In genomic region chr5:12965804-12966203, GRCh38 we compare ENCODE assay signal across 34 cellular contexts.
DNase-seq lines count a peak whose midpoint lies in the region; ATAC-seq, FAIRE-seq and TF ChIP-seq lines count a peak whose summit lies in the region.
"Had no signal": no experiment of that assay in that cellular context is flagged by ENCODE, and none has a peak within 500 bp of the region (broad histone marks: within the 10 kb centered on the region; RNA-seq: fewer than 3 reads in every experiment).

No MANE protein-coding gene starts in this region.

- BruUV-seq in HepG2 (replicated peaks; lab: Mats Ljungman, UMichigan) (no TSS peak), K562 (replicated peaks; lab: Mats Ljungman, UMichigan) (no TSS peak)

- H3K4me2 ChIP-seq in HepG2 (ENCODE audit: low read depth, low read length) = no peak overlapping the region
- no peak overlapping the region for H3K4me2 ChIP-seq in A549
- no peak overlapping the region for H3K4me2 ChIP-seq in K562 (ENCODE audit: insufficient read depth, low read length)
- H3K4me2 ChIP-seq: BLaER1; BLaER1 treated with 17β-estradiol and CSF1 and Interleukin-3, amounts not matched to agents 10 nM and 100 nM had no signal

- H3K36me3 Mint-ChIP-seq in endothelial cell (ENCODE audit: low read depth, unreplicated experiment) = no peaks in the 10 kb centered on the region
- H3K36me3 Mint-ChIP-seq: CD14-positive monocyte; CD4-positive, alpha-beta memory T cell; CD4-positive, CD25-positive, alpha-beta regulatory T cell; CD8-positive, alpha-beta memory T cell; CD8-positive, alpha-beta T cell had no signal

- no peak overlapping the region for H3K9ac ChIP-seq in HepG2 (ENCODE audit: insufficient read depth, low read depth, low read length)
- no peak overlapping the region for H3K9ac ChIP-seq in K562 (ENCODE audit: insufficient read depth in 1 of 2, low read depth in 2 of 2, low read length in 2 of 2)
- H3K9ac ChIP-seq: BLaER1; BLaER1 treated with 17β-estradiol and CSF1 and Interleukin-3, amounts not matched to agents 10 nM and 100 nM had no signal

- H3K27ac ChIP-seq in HepG2 (ENCODE audit: extremely low read length, insufficient read depth, low read length) = no peak overlapping the region
- H3K27ac ChIP-seq in right lobe of liver = no peak overlapping the region
- no peak overlapping the region for H3K27ac ChIP-seq in A549
- H3K27ac ChIP-seq in K562 (ENCODE audit: extremely low read depth, low read depth, low read length) = no peak overlapping the region
- H3K27ac ChIP-seq: 22Rv1; BLaER1; BLaER1 treated with 17β-estradiol and CSF1 and Interleukin-3, amounts not matched to agents 10 nM and 100 nM; C4-2B had no signal

- DNase-seq in HepG2 (ENCODE audit: low spot score) (no peak), right lobe of liver (no peak), A549 (ENCODE audit: low read depth in 1 of 2, low spot score in 1 of 2) (no peak), K562 (ENCODE audit: extremely low read depth in 1 of 4, low spot score in 3 of 4) (no peak), DMS53 treated with DMSO at 0.1 percent for 48 hours (lab: John Stamatoyannopoulos, UW; ENCODE audit: unreplicated experiment) (no peak), endothelial cell (ENCODE audit: low spot score) (no peak)
- DNase-seq: 8988T; ACHN; AML-193; BE2C; C1 segment of cervical spinal cord; Caco-2; Calu3; CD4-positive, alpha-beta memory T cell; CD4-positive, alpha-beta T cell; CD4-positive, CD25-positive, alpha-beta regulatory T cell; CD8-positive, alpha-beta memory T cell; CD8-positive, alpha-beta T cell; COR-L47; DMS 273 treated with DMSO at 0.1 percent for 48 hours; DMS153; DMS53; DMS79; DMS79 treated with DMSO at 0.1 percent for 48 hours; DND-41; EL had no signal

- TF ChIP-seq EP300 in HepG2 (IDR thresholded peaks at IDR 0.05; ENCODE audit: low read depth in 2 of 2, low read length in 2 of 2) = no peak
- TF ChIP-seq EP300 in HepG2 (CRISPR knock-in tag; IDR thresholded peaks at IDR 0.05; ENCODE audit: borderline replicate concordance) = no peak
- TF ChIP-seq EP300 in A549 (IDR thresholded peaks at IDR 0.05) = no peak
- TF ChIP-seq EP300 in K562 (IDR thresholded peaks at IDR 0.05; ENCODE audit: low read length) = no peak

- H3K9me3 Mint-ChIP-seq in endothelial cell (ENCODE audit: unreplicated experiment) = no peaks in the 10 kb centered on the region

- H3K4me1 ChIP-seq in HepG2 (ENCODE audit: insufficient read depth, low read length) = no peaks in the 10 kb centered on the region
- no peaks in the 10 kb centered on the region for H3K4me1 ChIP-seq in right lobe of liver
- H3K4me1 ChIP-seq in A549 = no peaks in the 10 kb centered on the region
- H3K4me1 ChIP-seq in K562 (replicated peaks in 1 of 2; ENCODE audit: control insufficient read depth in 2 of 2, insufficient read depth in 2 of 2, low read length in 2 of 2) = no peaks in the 10 kb centered on the region
- H3K4me1 ChIP-seq: BE2C; BLaER1; BLaER1 treated with 17β-estradiol and CSF1 and Interleukin-3, amounts not matched to agents 10 nM and 100 nM; Caco-2 had no signal

- no peak for TF ChIP-seq CTCF in HepG2 (CRISPR knock-in tag; IDR thresholded peaks at IDR 0.05)
- no peak for TF ChIP-seq CTCF in right lobe of liver (IDR thresholded peaks at IDR 0.05)
- no peak for TF ChIP-seq CTCF in A549 (IDR thresholded peaks at IDR 0.05)
- no peak for TF ChIP-seq CTCF in K562 (IDR thresholded peaks at IDR 0.05 in 2 of 3, conservative IDR thresholded peaks at IDR 0.05 in 1 of 3; ENCODE audit: insufficient read depth in 2 of 3, low read depth in 1 of 3, low read length in 3 of 3)
- no peak for TF ChIP-seq CTCF in endothelial cell (IDR thresholded peaks at IDR 0.05; ENCODE audit: unreplicated experiment)

- no peaks in the 10 kb centered on the region for H3K9me1 ChIP-seq in K562 (ENCODE audit: control insufficient read depth, insufficient read depth, low read length)

- no peak overlapping the region for H3K27ac Mint-ChIP-seq in endothelial cell (ENCODE audit: unreplicated experiment)
- H3K27ac Mint-ChIP-seq: B cell; CD14-positive monocyte; CD4-positive, alpha-beta memory T cell; CD4-positive, alpha-beta T cell; CD4-positive, CD25-positive, alpha-beta regulatory T cell; CD8-positive, alpha-beta T cell had no signal

- TF ChIP-seq RAD21 in HepG2 (CRISPR knock-in tag; IDR thresholded peaks at IDR 0.05) (no peak), A549 (conservative IDR thresholded peaks at IDR 0.05 in 1 of 2, IDR thresholded peaks at IDR 0.05 in 1 of 2) (no peak), K562 (CRISPR knock-in tag; conservative IDR thresholded peaks at IDR 0.05 in 1 of 2, IDR thresholded peaks at IDR 0.05 in 1 of 2) (no peak)

- H3K9me3 ChIP-seq in HepG2 (ENCODE audit: low read length) (peaks cover 55% of the 10 kb centered on the region), right lobe of liver (no peaks in the 10 kb centered on the region), A549 (no peaks in the 10 kb centered on the region; the same call in 1 of the 3 replicates), K562 (replicated peaks; ENCODE audit: control insufficient read depth, insufficient read depth, low read depth, low read length) (no peaks in the 10 kb centered on the region)
- H3K9me3 ChIP-seq: BE2C; BLaER1; BLaER1 treated with 17β-estradiol and CSF1 and Interleukin-3, amounts not matched to agents 10 nM and 100 nM; Caco-2 had no signal

- 40% methylated on average over 4 of the region's 4 CpGs for WGBS in HepG2 (ENCODE audit: low lambda C conversion rate)
- WGBS in right lobe of liver (ENCODE audit: insufficient coverage, low coverage, low lambda C conversion rate, missing lambda C conversion rate) = 59% methylated on average over 4 of the region's 4 CpGs
- WGBS in A549 (ENCODE audit: missing lambda C conversion rate) = 48% methylated on average over 4 of the region's 4 CpGs
- WGBS in K562 (ENCODE audit: insufficient coverage, low coverage, missing lambda C conversion rate) = 3% methylated on average over 4 of the region's 4 CpGs

- H3K27me3 ChIP-seq in HepG2 (ENCODE audit: control insufficient read depth in 1 of 2, insufficient read depth in 2 of 2, low read length in 2 of 2) (no peaks in the 10 kb centered on the region), right lobe of liver (no peaks in the 10 kb centered on the region), K562 (ENCODE audit: control insufficient read depth in 2 of 2, insufficient read depth in 2 of 2, low read length in 2 of 2) (no peaks in the 10 kb centered on the region)
- H3K27me3 ChIP-seq: BE2C; BLaER1; BLaER1 treated with 17β-estradiol and CSF1 and Interleukin-3, amounts not matched to agents 10 nM and 100 nM had no signal

- H3K27me3 Mint-ChIP-seq in endothelial cell (ENCODE audit: unreplicated experiment) = no peaks in the 10 kb centered on the region
- H3K27me3 Mint-ChIP-seq: B cell; CD4-positive, alpha-beta memory T cell; CD4-positive, alpha-beta T cell; CD4-positive, CD25-positive, alpha-beta regulatory T cell; CD8-positive, alpha-beta memory T cell had no signal

- TF ChIP-seq POLR2A in HepG2 (IDR thresholded peaks at IDR 0.05; ENCODE audit: insufficient read depth in 1 of 2, low read depth in 2 of 2, low read length in 2 of 2) (no peak), right lobe of liver (IDR thresholded peaks at IDR 0.05) (no peak), A549 (IDR thresholded peaks at IDR 0.05; ENCODE audit: low read length) (no peak), K562 (conservative IDR thresholded peaks at IDR 0.05) (no peak)

- H3K4me3 ChIP-seq in HepG2 (replicated peaks in 1 of 3; ENCODE audit: insufficient read depth in 1 of 3, low read depth in 2 of 3, low read length in 3 of 3) (no peak overlapping the region), right lobe of liver (no peak overlapping the region), A549 (no peak overlapping the region), K562 (no peak overlapping the region)
- H3K4me3 ChIP-seq: BLaER1; BLaER1 treated with 17β-estradiol and CSF1 and Interleukin-3, amounts not matched to agents 10 nM and 100 nM had no signal

- FAIRE-seq in HepG2 (lab: Jason Lieb, UNC) = no peak
- FAIRE-seq in A549 (lab: Jason Lieb, UNC) = no peak
- FAIRE-seq in K562 (lab: Jason Lieb, UNC) = no peak
- FAIRE-seq: A204.1, D721Med had no signal

- H4K20me1 ChIP-seq in HepG2 (ENCODE audit: insufficient read depth, low read length) (no peaks in the 10 kb centered on the region), K562 (replicated peaks; ENCODE audit: control insufficient read depth, insufficient read depth, low read length) (no peaks in the 10 kb centered on the region)
- H4K20me1 ChIP-seq: BLaER1; BLaER1 treated with 17β-estradiol and CSF1 and Interleukin-3, amounts not matched to agents 10 nM and 100 nM had no signal

- H3K79me2 ChIP-seq in HepG2 (ENCODE audit: insufficient read depth, low read length) = no peaks in the 10 kb centered on the region
- no peaks in the 10 kb centered on the region for H3K79me2 ChIP-seq in K562 (ENCODE audit: control insufficient read depth, insufficient read depth, low read length)

- no peak overlapping the region for H3K4me3 Mint-ChIP-seq in endothelial cell (ENCODE audit: unreplicated experiment)
- H3K4me3 Mint-ChIP-seq: B cell; CD14-positive monocyte; CD4-positive, alpha-beta memory T cell; CD4-positive, alpha-beta T cell; CD4-positive, CD25-positive, alpha-beta regulatory T cell; CD8-positive, alpha-beta memory T cell; CD8-positive, alpha-beta T cell had no signal

- POLR2A ChIA-PET in HepG2 (lab: Yijun Ruan, JAX) (no interaction called here), A549 (lab: Yijun Ruan, JAX) (no interaction called here), K562 (lab: Yijun Ruan, JAX) (no interaction called here)

- no peaks in the 10 kb centered on the region for H3K36me3 ChIP-seq in HepG2 (replicated peaks in 1 of 2; ENCODE audit: control insufficient read depth in 1 of 2, insufficient read depth in 2 of 2, low read length in 2 of 2)
- H3K36me3 ChIP-seq in right lobe of liver = no peaks in the 10 kb centered on the region
- H3K36me3 ChIP-seq in K562 (ENCODE audit: control insufficient read depth, insufficient read depth, low read length) = no peaks in the 10 kb centered on the region
- H3K36me3 ChIP-seq: BE2C; BLaER1; BLaER1 treated with 17β-estradiol and CSF1 and Interleukin-3, amounts not matched to agents 10 nM and 100 nM had no signal

- CTCF ChIA-PET in HepG2 (lab: Yijun Ruan, JAX; ENCODE audit: low intra/inter-chr PET ratio, low total read pairs) = no interaction called here
- CTCF ChIA-PET in A549 (lab: Yijun Ruan, JAX) = no interaction called here
- CTCF ChIA-PET in K562 (lab: Yijun Ruan, JAX; ENCODE audit: low intra/inter-chr PET ratio) = no interaction called here

- intact Hi-C loops in HepG2 (cut with micrococcal nuclease; ENCODE audit: unreplicated experiment) (no loop called here), right lobe of liver (cut with DNase I) (no loop called here), K562 (cut with micrococcal nuclease) (no loop called here)

- no peaks in the 10 kb centered on the region for H3K4me1 Mint-ChIP-seq in endothelial cell (ENCODE audit: unreplicated experiment)
- H3K4me1 Mint-ChIP-seq: B cell; CD14-positive monocyte; CD4-positive, alpha-beta memory T cell; CD4-positive, CD25-positive, alpha-beta regulatory T cell; CD8-positive, alpha-beta memory T cell had no signal

- ATAC-seq in HepG2 (no peak), right lobe of liver (no peak), A549 (no peak), K562 (no peak)
- ATAC-seq: CD8-positive, alpha-beta T cell had no signal

- in situ Hi-C loops in HepG2 (cut with HindIII; ENCODE audit: extremely low pct_ligation_motif_present, low pct_unique_long_range_greater_than_20kb) (no loop called here), K562 (cut with MboI) (no loop called here)

- H2AFZ ChIP-seq in HepG2 (ENCODE audit: low read length) (no peak overlapping the region), K562 (ENCODE audit: low read depth, low read length) (no peak overlapping the region)

Comparison
In these comparisons a context has a peak if more than half of its experiments do, and no peak if none do; other contexts are left out.
1. Of the 241 proteins assayed by ChIP-seq in both HepG2 and K562: peak only in HepG2: RAD51; only in K562: TFE3; in both: none; in neither: 239.